ENCODE assay signal across 8 cellular contexts in the genomic region with DNA sequence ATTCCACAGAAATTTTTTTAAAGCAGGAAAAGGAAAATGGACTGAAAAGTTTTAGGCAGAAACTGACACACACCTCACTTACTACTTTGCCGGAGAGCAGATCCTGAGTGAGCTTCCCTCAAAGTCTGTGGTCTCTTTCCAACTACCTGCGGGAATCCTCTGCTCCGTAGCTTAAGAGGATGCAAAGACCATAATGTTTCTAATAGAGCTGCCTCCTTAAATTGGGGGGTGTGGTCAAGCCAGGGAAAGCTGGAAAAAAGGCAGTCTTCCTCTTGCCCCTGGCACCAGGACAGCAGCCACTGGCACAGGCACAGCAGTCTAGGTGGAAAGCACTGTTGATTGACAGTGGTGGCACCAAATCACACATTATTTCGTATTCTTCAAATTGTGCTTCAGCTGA. TPM values are rescaled to one million over a fixed set of nuclear protein-coding genes. Genes with fewer than 3 reads are reported as not detected.
A peak's percentile ranks its signal among the peaks of the same experiment; 100 is the strongest.
DNase-seq lines count a peak whose midpoint lies in the region; ATAC-seq and TF ChIP-seq lines count a peak whose summit lies in the region.

A gene with protein sequence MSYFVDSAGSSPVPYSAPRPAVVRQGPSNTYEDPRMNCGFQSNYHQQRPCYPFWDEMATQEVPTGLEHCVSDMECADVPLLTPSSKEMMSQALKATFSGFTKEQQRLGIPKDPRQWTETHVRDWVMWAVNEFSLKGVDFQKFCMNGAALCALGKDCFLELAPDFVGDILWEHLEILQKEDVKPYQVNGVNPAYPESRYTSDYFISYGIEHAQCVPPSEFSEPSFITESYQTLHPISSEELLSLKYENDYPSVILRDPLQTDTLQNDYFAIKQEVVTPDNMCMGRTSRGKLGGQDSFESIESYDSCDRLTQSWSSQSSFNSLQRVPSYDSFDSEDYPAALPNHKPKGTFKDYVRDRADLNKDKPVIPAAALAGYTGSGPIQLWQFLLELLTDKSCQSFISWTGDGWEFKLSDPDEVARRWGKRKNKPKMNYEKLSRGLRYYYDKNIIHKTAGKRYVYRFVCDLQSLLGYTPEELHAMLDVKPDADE (minus strand): TSS at position 144 of the 400 bp plus-strand sequence. CDS start 14,428 bp downstream, outside the sequence.

- no peaks in the 10 kb centered on the region for H3K36me3 Mint-ChIP-seq in activated CD4-positive, alpha-beta T cell treated with anti-CD3 and anti-CD28 coated beads, Interleukin-2, amount 10 ng/mL, durations not matched to agents 7 days and 5 days (ENCODE audit: low read depth)
- H3K36me3 Mint-ChIP-seq in type B pancreatic cell = no peaks in the 10 kb centered on the region

- peak; percentile 53 to 67 (median 64) for ATAC-seq in right lobe of liver

- no peak within 1 kb of the TSS for H3K4me3 Mint-ChIP-seq in activated CD4-positive, alpha-beta T cell treated with anti-CD3 and anti-CD28 coated beads, Interleukin-2, amount 10 ng/mL, durations not matched to agents 7 days and 5 days
- H3K4me3 Mint-ChIP-seq in type B pancreatic cell = peak within 1 kb of the TSS; percentile 58

- no peak within 1 kb of the TSS for H3K27ac Mint-ChIP-seq in activated CD4-positive, alpha-beta T cell treated with anti-CD3 and anti-CD28 coated beads, Interleukin-2, amount 10 ng/mL, durations not matched to agents 7 days and 5 days
- no peak within 1 kb of the TSS for H3K27ac Mint-ChIP-seq in type B pancreatic cell

- TF ChIP-seq POLR2A in breast epithelium (IDR thresholded peaks at IDR 0.05) (no peak), right lobe of liver (IDR thresholded peaks at IDR 0.05) (no peak)

- H3K9me3 ChIP-seq in breast epithelium (no peaks in the 10 kb centered on the region), right lobe of liver (no peaks in the 10 kb centered on the region)

- H3K4me1 ChIP-seq in breast epithelium (no peaks in the 10 kb centered on the region), right lobe of liver (no peaks in the 10 kb centered on the region)

- H3K9me3 Mint-ChIP-seq in activated CD4-positive, alpha-beta T cell treated with anti-CD3 and anti-CD28 coated beads, Interleukin-2, amount 10 ng/mL, durations not matched to agents 7 days and 5 days = no peaks in the 10 kb centered on the region
- H3K9me3 Mint-ChIP-seq in type B pancreatic cell = no peaks in the 10 kb centered on the region

- POLR2A ChIA-PET in activated CD4-positive, alpha-beta T cell treated with anti-CD3 and anti-CD28 coated beads, Interleukin-2, amount 10 ng/mL, durations not matched to agents 7 days and 5 days (lab: Charles Lee) = interaction anchor here (0.6 kb wide), 1 partner anchor 70 kb away, joined by 3 read pairs; no protein-coding TSS in a partner anchor

- intact Hi-C loops in breast epithelium (cut with DNase I; ENCODE audit: low total_unique reads) (no loop called here), right lobe of liver (cut with DNase I) (no loop called here)

- CTCF ChIA-PET in activated CD4-positive, alpha-beta T cell treated with anti-CD3 and anti-CD28 coated beads, Interleukin-2, amount 10 ng/mL, durations not matched to agents 7 days and 5 days (lab: Charles Lee) = interaction anchor here (0.9 kb wide), 1 partner anchor 14 kb away, joined by 3 read pairs; no protein-coding TSS in a partner anchor

- peaks cover 12% of the 10 kb centered on the region for H3K4me1 Mint-ChIP-seq in activated CD4-positive, alpha-beta T cell treated with anti-CD3 and anti-CD28 coated beads, Interleukin-2, amount 10 ng/mL, durations not matched to agents 7 days and 5 days
- H3K4me1 Mint-ChIP-seq in type B pancreatic cell (ENCODE audit: unreplicated experiment) = peaks cover 31% of the 10 kb centered on the region

- no peak for DNase-seq in activated CD4-positive, alpha-beta T cell treated with anti-CD3 and anti-CD28 coated beads, Interleukin-2, amount 10 ng/mL, durations not matched to agents 7 days and 5 days
- DNase-seq in activated CD4-positive, alpha-beta T cell treated with anti-CD3 and anti-CD28 coated beads, Interleukin-2, amount 50 U/mL, for 1 hour = no peak
- DNase-seq in breast epithelium (ENCODE audit: low spot score in 2 of 2) = no peak
- DNase-seq in right lobe of liver = no peak
- DNase-seq in type B pancreatic cell (ENCODE audit: extremely low spot score, unreplicated experiment) = no peak
- no peak for DNase-seq in GM19238 (ENCODE audit: insufficient read length, low spot score)
- no peak for DNase-seq in NCI-H187 treated with DMSO at 0.1 percent for 48 hours (lab: John Stamatoyannopoulos, UW)
- no peak for DNase-seq in amniotic stem cell (lab: John Stamatoyannopoulos, UW)

- H3K27me3 ChIP-seq in breast epithelium (no peaks in the 10 kb centered on the region), right lobe of liver (peaks cover 0 to 11% of the 10 kb centered on the region in 2 donors)

- no peaks in the 10 kb centered on the region for H3K36me3 ChIP-seq in breast epithelium
- H3K36me3 ChIP-seq in right lobe of liver = no peaks in the 10 kb centered on the region

- TF ChIP-seq CTCF in breast epithelium (IDR thresholded peaks at IDR 0.05) = no peak
- no peak for TF ChIP-seq CTCF in right lobe of liver (IDR thresholded peaks at IDR 0.05)
- TF ChIP-seq CTCF in type B pancreatic cell (conservative IDR thresholded peaks at IDR 0.05) = no peak

- H3K4me3 ChIP-seq in breast epithelium = peak within 1 kb of the TSS; percentile 9 to 47 (median 37)
- H3K4me3 ChIP-seq in right lobe of liver = peak within 1 kb of the TSS in 1 of 3 donors; percentile 9

- H3K27ac ChIP-seq in breast epithelium (no peak within 1 kb of the TSS), right lobe of liver (peak within 1 kb of the TSS in 2 of 3 donors; percentile 4 to 29)

- WGBS in right lobe of liver (ENCODE audit: insufficient coverage, low coverage, low lambda C conversion rate, missing lambda C conversion rate) = 35% methylated on average over 4 of the region's 4 CpGs

- H3K27me3 Mint-ChIP-seq in activated CD4-positive, alpha-beta T cell treated with anti-CD3 and anti-CD28 coated beads, Interleukin-2, amount 10 ng/mL, durations not matched to agents 7 days and 5 days = peaks cover 6% of the 10 kb centered on the region
- H3K27me3 Mint-ChIP-seq in type B pancreatic cell = peaks cover 90% of the 10 kb centered on the region

RNA-seq across cellular contexts. Expression of the gene that starts here (rescaled TPM):
- total RNA-seq in activated CD4-positive, alpha-beta T cell treated with anti-CD3 and anti-CD28 coated beads, Interleukin-2, amount 10 ng/mL, durations not matched to agents 7 days and 5 days = 100 to 1,000 TPM; 580 to 648 TPM
- total RNA-seq in breast epithelium = 10 to 100 TPM; 65.6 to 92.1 (median 73.2) TPM
- total RNA-seq in right lobe of liver = 10 to 100 TPM; 14.2 to 37.2 (median 23.3) TPM
- 14.6 and 40.6 TPM in 2 replicates for total RNA-seq in type B pancreatic cell (ENCODE audit: low replicate concordance)

Comparison
In these comparisons a context has a peak if more than half of its experiments do, and no peak if none do; other contexts are left out.
1. RNA of the gene that starts here (total RNA-seq): 580 to 648 TPM in activated CD4-positive, alpha-beta T cell treated with anti-CD3 and anti-CD28 coated beads, Interleukin-2, amount 10 ng/mL, durations not matched to agents 7 days and 5 days; 65.6 to 92.1 TPM in breast epithelium, 14.6 to 40.6 TPM in type B pancreatic cell and 14.2 to 37.2 TPM in right lobe of liver; every median in the first group is over 4 times any median in the second.
2. H3K27ac ChIP-seq: peak in right lobe of liver (2 of 3); none in breast epithelium (0 of 2).